36 cellular contexts compared by ENCODE assay signal in genomic region chr2:178076130-178076529, GRCh38. TPM values are rescaled to one million over a fixed set of nuclear protein-coding genes. Genes with fewer than 3 reads are reported as not detected.
"Had no signal": no experiment of that assay in that cellular context is flagged by ENCODE, and none has a peak within 500 bp of the region (broad histone marks: within the 10 kb centered on the region; RNA-seq: fewer than 3 reads in every experiment).

No MANE protein-coding gene starts in this region.

- H3K9me3 ChIP-seq: MG63 had no signal

- H3K9ac ChIP-seq: KMS-11 had no signal

- H3K27me3 ChIP-seq: MG63 had no signal

- DNase-seq: Karpas-422, MG63, MM.1S, MV-4-11, NCI-H1048, NCI-H1092, NCI-H1092 treated with DMSO at 0.1 percent for 48 hours, NCI-H1105, NCI-H1105 treated with DMSO at 0.1 percent for 48 hours, NCI-H1417, NCI-H1417 treated with DMSO at 0.1 percent for 48 hours, NCI-H1436, NCI-H1436 treated with DMSO at 0.1 percent for 48 hours, NCI-H146, NCI-H1694, NCI-H1694 treated with DMSO at 0.1 percent for 48 hours, NCI-H187, NCI-H187 treated with DMSO at 0.1 percent for 48 hours, NCI-H1930, NCI-H2029, NCI-H2029 treated with DMSO at 0.1 percent for 48 hours, NCI-H2081, NCI-H2081 treated with DMSO at 0.1 percent for 48 hours, NCI-H2107, NCI-H2171, NCI-H2171 treated with DMSO at 0.1 percent for 48 hours, NCI-H2227 treated with DMSO at 0.1 percent for 48 hours, NCI-H226, NCI-H345, NCI-H446, NCI-H446 treated with DMSO at 0.1 percent for 48 hours, NCI-H510A, NCI-H510A treated with DMSO at 0.1 percent for 48 hours, NCI-H524 had no signal

- H3K27ac ChIP-seq: KMS-11 had no signal

- H3K36me3 ChIP-seq: MG63 had no signal

- H3K4me2 ChIP-seq: KMS-11 had no signal

- H3K4me3 ChIP-seq: MG63 had no signal

RNA-seq across cellular contexts. Expression of gene PDE11A, which starts 3.6 kb away (rescaled TPM):
- total RNA-seq: LHCN-M2 had no signal
